Comparison of ENCODE assay signal across 1 cellular context in genomic region chr10:114801411-114801813, GRCh38.
TF ChIP-seq lines count a peak whose summit lies in the region.

No MANE protein-coding gene starts in this region.

TF ChIP-seq in WTC11, 78 proteins besides CTCF, POLR2A, EP300 and RAD21 (continued from another document):
- no peak for TF ChIP-seq MAX (CRISPR knock-in tag; IDR thresholded peaks at IDR 0.05)
- TF ChIP-seq ETV6 (CRISPR knock-in tag; IDR thresholded peaks at IDR 0.05): no peak
- no peak for TF ChIP-seq IRF2 (CRISPR knock-in tag; IDR thresholded peaks at IDR 0.05; ENCODE audit: borderline replicate concordance, low read depth)
- no peak for TF ChIP-seq ZNF281 (CRISPR knock-in tag; IDR thresholded peaks at IDR 0.05)
